15 cellular contexts compared by ENCODE assay signal in genomic region chr6:97102152-97102790, GRCh38.
DNase-seq lines count a peak whose midpoint lies in the region; ATAC-seq and TF ChIP-seq lines count a peak whose summit lies in the region.
"Had no signal": no experiment of that assay in that cellular context is flagged by ENCODE, and none has a peak within 500 bp of the region (broad histone marks: within the 10 kb centered on the region; RNA-seq: fewer than 3 reads in every experiment).

No MANE protein-coding gene starts in this region.

- CTCF ChIA-PET in WTC11 (lab: Charles Lee): no interaction called here

- TF ChIP-seq CTCF in fibroblast of mammary gland (conservative IDR thresholded peaks at IDR 0.05; ENCODE audit: control insufficient read depth, insufficient read depth, low read depth, low read length) (no peak), WTC11 (IDR thresholded peaks at IDR 0.05) (no peak)

- H3K27ac Mint-ChIP-seq in activated naive CD8-positive, alpha-beta T cell treated with anti-CD3 and anti-CD28 coated beads, Interleukin-2, amount 50 U/mL, for 24 hours: no peak overlapping the region
- no peak overlapping the region for H3K27ac Mint-ChIP-seq in WTC11

- H3K4me3 Mint-ChIP-seq in activated naive CD8-positive, alpha-beta T cell treated with anti-CD3 and anti-CD28 coated beads, Interleukin-2, amount 50 U/mL, for 24 hours: no peak overlapping the region
- no peak overlapping the region for H3K4me3 Mint-ChIP-seq in WTC11

- H3K4me1 Mint-ChIP-seq in activated naive CD8-positive, alpha-beta T cell treated with anti-CD3 and anti-CD28 coated beads, Interleukin-2, amount 50 U/mL, for 24 hours: peaks cover 6% of the 10 kb centered on the region
- H3K4me1 Mint-ChIP-seq in WTC11: peaks cover 6% of the 10 kb centered on the region

- H3K36me3 Mint-ChIP-seq in activated naive CD8-positive, alpha-beta T cell treated with anti-CD3 and anti-CD28 coated beads, Interleukin-2, amount 50 U/mL, for 24 hours (ENCODE audit: low read depth): no peaks in the 10 kb centered on the region
- H3K36me3 Mint-ChIP-seq in WTC11: no peaks in the 10 kb centered on the region

- no peaks in the 10 kb centered on the region for H3K9me3 Mint-ChIP-seq in activated naive CD8-positive, alpha-beta T cell treated with anti-CD3 and anti-CD28 coated beads, Interleukin-2, amount 50 U/mL, for 24 hours
- no peaks in the 10 kb centered on the region for H3K9me3 Mint-ChIP-seq in WTC11

- peak; percentile 69 for ATAC-seq in activated naive CD8-positive, alpha-beta T cell treated with anti-CD3 and anti-CD28 coated beads, Interleukin-2, amount 50 U/mL, for 24 hours
- ATAC-seq in WTC11 (no peak), HG03521 (IDR thresholded peaks at IDR 0.05; ENCODE audit: unreplicated experiment) (no peak), GM19328 (IDR thresholded peaks at IDR 0.05; ENCODE audit: unreplicated experiment) (no peak)

- DNase-seq in Ammon's horn (ENCODE audit: low spot score) (peak; percentile 45), fibroblast of mammary gland (ENCODE audit: low read depth) (peak; percentile 6), putamen (ENCODE audit: low spot score) (peak; percentile 72), WTC11 (ENCODE audit: low spot score) (no peak)
- DNase-seq in activated naive CD8-positive, alpha-beta T cell treated with anti-CD3 and anti-CD28 coated beads, Interleukin-2, amount 50 U/mL, for 24 hours: no peak
- DNase-seq in activated CD8-positive, alpha-beta memory T cell treated with anti-CD3 and anti-CD28 coated beads for 24 hours: no peak
- DNase-seq: GOT3; NCI-H1048; NCI-H1436 treated with DMSO at 0.1 percent for 48 hours; NCI-H2029 treated with DMSO at 0.1 percent for 48 hours; NCI-H2171 treated with DMSO at 0.1 percent for 48 hours; NCI-H446 treated with DMSO at 0.1 percent for 48 hours; NK-92 treated with Interleukin-12 subunit alpha and Interleukin-12 subunit beta, amount 100 ng/mL, for 24 hours had no signal

- H3K4me3 ChIP-seq in fibroblast of mammary gland (ENCODE audit: control insufficient read depth, low read depth, low read length): no peak overlapping the region

- POLR2A ChIA-PET in WTC11 (lab: Charles Lee): no interaction called here

- H3K27me3 Mint-ChIP-seq in activated naive CD8-positive, alpha-beta T cell treated with anti-CD3 and anti-CD28 coated beads, Interleukin-2, amount 50 U/mL, for 24 hours: no peaks in the 10 kb centered on the region
- H3K27me3 Mint-ChIP-seq in WTC11 (ENCODE audit: low read depth): no peaks in the 10 kb centered on the region

TF ChIP-seq in WTC11, 78 proteins besides CTCF, POLR2A, EP300 and RAD21:
- no peak for TF ChIP-seq JAZF1 (CRISPR knock-in tag; IDR thresholded peaks at IDR 0.05)
- no peak for TF ChIP-seq ZNF121 (CRISPR knock-in tag; IDR thresholded peaks at IDR 0.05)
- TF ChIP-seq, protein P1, sequence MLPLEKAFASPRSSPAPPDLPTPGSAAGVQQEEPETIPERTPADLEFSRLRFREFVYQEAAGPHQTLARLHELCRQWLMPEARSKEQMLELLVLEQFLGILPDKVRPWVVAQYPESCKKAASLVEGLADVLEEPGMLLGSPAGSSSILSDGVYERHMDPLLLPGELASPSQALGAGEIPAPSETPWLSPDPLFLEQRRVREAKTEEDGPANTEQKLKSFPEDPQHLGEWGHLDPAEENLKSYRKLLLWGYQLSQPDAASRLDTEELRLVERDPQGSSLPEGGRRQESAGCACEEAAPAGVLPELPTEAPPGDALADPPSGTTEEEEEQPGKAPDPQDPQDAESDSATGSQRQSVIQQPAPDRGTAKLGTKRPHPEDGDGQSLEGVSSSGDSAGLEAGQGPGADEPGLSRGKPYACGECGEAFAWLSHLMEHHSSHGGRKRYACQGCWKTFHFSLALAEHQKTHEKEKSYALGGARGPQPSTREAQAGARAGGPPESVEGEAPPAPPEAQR (CRISPR knock-in tag; IDR thresholded peaks at IDR 0.05): no peak

Comparison
In these comparisons a context has a peak if more than half of its experiments do, and no peak if none do; other contexts are left out.
1. DNase-seq: peak in Ammon's horn (single experiment), fibroblast of mammary gland (single experiment) and putamen (single experiment); none in activated naive CD8-positive, alpha-beta T cell treated with anti-CD3 and anti-CD28 coated beads, Interleukin-2, amount 50 U/mL, for 24 hours (single experiment), activated CD8-positive, alpha-beta memory T cell treated with anti-CD3 and anti-CD28 coated beads for 24 hours (single experiment) and WTC11 (single experiment).